Comparison of ENCODE assay signal across 26 cellular contexts in genomic region chr15:88509321-88509720, GRCh38.
"Had no signal": no experiment of that assay in that cellular context is flagged by ENCODE, and none has a peak within 500 bp of the region (broad histone marks: within the 10 kb centered on the region; RNA-seq: fewer than 3 reads in every experiment).

No MANE protein-coding gene starts in this region.

- FAIRE-seq: bronchial epithelial cell, small intestine had no signal

- H3K4me3 ChIP-seq: colonic mucosa, dorsolateral prefrontal cortex, esophagus squamous epithelium, gastrocnemius medialis, left lung, lung, right lobe of liver, testis, vagina had no signal

- H3K4me1 ChIP-seq: colonic mucosa, esophagus squamous epithelium, gastrocnemius medialis, left lung, right lobe of liver, testis, vagina had no signal

- H3K27ac ChIP-seq: colonic mucosa, dorsolateral prefrontal cortex, esophagus squamous epithelium, gastrocnemius medialis, left lung, right lobe of liver, testis, vagina had no signal

- H3K27me3 ChIP-seq: colonic mucosa, dorsolateral prefrontal cortex, esophagus squamous epithelium, gastrocnemius medialis, left lung, right lobe of liver, testis, vagina had no signal

- H3K36me3 ChIP-seq: right lobe of liver had no signal

- ATAC-seq: activated CD4-positive, alpha-beta T cell treated with anti-CD3 and anti-CD28 coated beads for 36 hours; effector memory CD8-positive, alpha-beta T cell; gastrocnemius medialis; left lung; naive thymus-derived CD4-positive, alpha-beta T cell; right lobe of liver had no signal

- H3K9me3 ChIP-seq: colonic mucosa, esophagus squamous epithelium, gastrocnemius medialis, left lung, right lobe of liver, testis, vagina had no signal

- DNase-seq: activated B cell treated with CpG ODN at 0.5 μM for 24 hours; activated CD4-positive, alpha-beta T cell treated with anti-CD3 and anti-CD28 coated beads for 36 hours; activated CD4-positive, alpha-beta T cell treated with anti-CD3 and anti-CD28 coated beads, Interleukin-2, amount 50 U/mL, for 4 hours; activated CD8-positive, alpha-beta memory T cell treated with anti-CD3 and anti-CD28 coated beads for 24 hours; activated naive CD4-positive, alpha-beta T cell treated with Interleukin-2 at 50 U/mL for 16 hours; activated naive CD8-positive, alpha-beta T cell treated with anti-CD3 and anti-CD28 coated beads for 36 hours; activated T-cell treated with anti-CD3 and anti-CD28 coated beads, Interleukin-2, amount 50 U/mL, for 48 hours; colonic mucosa; dorsolateral prefrontal cortex; effector memory CD8-positive, alpha-beta T cell; esophagus squamous epithelium; gastrocnemius medialis; hippocampal formation; kidney glomerular epithelial cell; left lung; naive thymus-derived CD4-positive, alpha-beta T cell; occipital lobe; right lobe of liver; small intestine; stimulated activated CD4-positive, alpha-beta T cell treated with anti-CD3 and anti-CD28 coated beads, Interleukin-15, amount 100 ng/mL, for 24 hours; stimulated activated CD8-positive, alpha-beta memory T cell treated with anti-CD3 and anti-CD28 coated beads, Interleukin-4, amount 100 ng/mL, for 48 hours; stimulated activated naive B cell treated with anti-CD40 and anti-IgM and Interleukin-4, amounts not matched to agents 10 μg/mL and 1 μg/mL and 100 μg/mL, for 72 hours; testis had no signal
